Comparison of ENCODE assay signal across 8 cellular contexts in the genomic region with DNA sequence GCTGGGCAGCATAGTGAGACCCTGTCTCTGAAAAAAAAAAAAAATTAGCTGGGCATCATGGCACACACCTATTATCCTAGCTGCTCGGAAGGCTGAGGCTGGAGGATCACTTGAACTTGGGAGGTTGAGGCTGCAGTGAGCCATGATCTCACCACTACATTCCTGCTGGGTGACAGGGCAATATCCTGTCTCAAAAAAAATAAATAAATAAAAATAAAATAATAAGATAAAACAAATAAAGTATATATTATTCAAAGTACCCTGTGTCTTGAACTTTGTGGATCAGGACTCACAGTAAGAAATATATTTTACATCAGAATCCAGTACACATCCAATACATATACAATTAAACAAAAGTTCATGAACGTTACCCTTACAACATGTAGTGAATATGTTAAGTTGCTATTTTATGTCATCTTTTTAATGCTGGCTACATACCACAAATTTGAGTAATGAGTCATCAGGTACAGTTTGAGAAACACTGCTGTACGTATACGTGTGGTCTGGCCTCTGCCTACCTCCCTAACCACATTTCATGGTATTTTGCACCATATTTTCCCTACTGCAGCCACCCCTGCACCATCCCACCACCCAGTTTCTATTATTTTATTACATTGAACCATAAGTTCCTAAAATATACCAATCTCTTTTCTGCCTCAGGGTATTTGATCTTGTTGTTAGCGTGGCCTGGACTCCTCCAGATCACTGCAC. TPM values are rescaled to one million over a fixed set of nuclear protein-coding genes. Genes with fewer than 3 reads are reported as not detected.
DNase-seq lines count a peak whose midpoint lies in the region; ATAC-seq and TF ChIP-seq lines count a peak whose summit lies in the region.

No MANE protein-coding gene starts in this region.

- peaks cover 15% of the 10 kb centered on the region for H3K9me3 ChIP-seq in MG63
- no peaks in the 10 kb centered on the region for H3K9me3 ChIP-seq in effector memory CD4-positive, alpha-beta T cell (ENCODE audit: control insufficient read depth, low read length)

- H3K27me3 ChIP-seq in MG63: no peaks in the 10 kb centered on the region
- H3K27me3 ChIP-seq in effector memory CD4-positive, alpha-beta T cell (replicated peaks; ENCODE audit: control insufficient read depth, insufficient read depth, low read length, poor library complexity, severe bottlenecking): no peaks in the 10 kb centered on the region

- H3K27ac ChIP-seq in effector memory CD4-positive, alpha-beta T cell (ENCODE audit: insufficient read depth, low read length, poor library complexity, severe bottlenecking): no peak overlapping the region

- H3K4me3 ChIP-seq in MG63: no peak overlapping the region
- no peak overlapping the region for H3K4me3 ChIP-seq in cardiac fibroblast (replicated peaks in 1 of 2; ENCODE audit: low read depth in 2 of 2, low read length in 2 of 2)
- no peak overlapping the region for H3K4me3 ChIP-seq in effector memory CD4-positive, alpha-beta T cell (ENCODE audit: insufficient read depth, low read depth, low read length, poor library complexity, severe bottlenecking)

- DNase-seq in AG08395 (ENCODE audit: low spot score) (peak; percentile 31), MG63 (peak; percentile 46), cardiac fibroblast (ENCODE audit: low read depth in 2 of 2) (peak; percentile 84 to 95), NCI-H2171 treated with DMSO at 0.1 percent for 48 hours (lab: John Stamatoyannopoulos, UW) (no peak), medulla oblongata (ENCODE audit: extremely low spot score) (no peak), RPMI8226 (no peak)
- no peak for DNase-seq in effector memory CD4-positive, alpha-beta T cell

- ATAC-seq in GM18909 (IDR thresholded peaks at IDR 0.05; ENCODE audit: poor library complexity, unreplicated experiment): peak; percentile 31

- peaks cover 9% of the 10 kb centered on the region for H3K4me1 ChIP-seq in effector memory CD4-positive, alpha-beta T cell (ENCODE audit: control insufficient read depth, insufficient read depth, low read length, poor library complexity, severe bottlenecking)

- peaks cover 4% of the 10 kb centered on the region; the same call in 1 of the 2 replicates for H3K36me3 ChIP-seq in MG63
- no peaks in the 10 kb centered on the region for H3K36me3 ChIP-seq in effector memory CD4-positive, alpha-beta T cell (ENCODE audit: control insufficient read depth, insufficient read depth, low read length)

- TF ChIP-seq CTCF in cardiac fibroblast (IDR thresholded peaks at IDR 0.05; ENCODE audit: low read depth, low read length): no peak

RNA-seq across cellular contexts. Expression of a gene that starts 4.4 kb away (rescaled TPM):
- total RNA-seq in MG63 (2014; rRNA removed; shearing (Covaris generic); ENCODE audit: low replicate concordance): 10.0 and 18.6 TPM in 2 replicates

RNA-seq across cellular contexts. Expression of a gene that starts 4.8 kb away (rescaled TPM):
- total RNA-seq in MG63 (2014; rRNA removed; shearing (Covaris generic); ENCODE audit: low replicate concordance): 33.2 and 36.4 TPM in 2 replicates

Comparison
In these comparisons a context has a peak if more than half of its experiments do, and no peak if none do; other contexts are left out.
1. DNase-seq: peak in AG08395 (single experiment), MG63 (single experiment) and cardiac fibroblast (2 of 2); none in effector memory CD4-positive, alpha-beta T cell (0 of 3), NCI-H2171 treated with DMSO at 0.1 percent for 48 hours (single experiment), medulla oblongata (single experiment) and RPMI8226 (single experiment).